ENCODE assay signal across 8 cellular contexts in genomic region chr3:49939858-49940666, GRCh38.
DNase-seq lines count a peak whose midpoint lies in the region; ATAC-seq and TF ChIP-seq lines count a peak whose summit lies in the region.

TSS of gene RBM6 (plus strand) at chr3:49940150. CDS start at chr3:49962642, 22,492 bp downstream.

- H3K36me3 Mint-ChIP-seq in central memory CD8-positive, alpha-beta T cell (ENCODE audit: insufficient read depth) = peaks cover 7% of the 10 kb centered on the region

- TF ChIP-seq CTCF in AG09309 (IDR thresholded peaks at IDR 0.05; ENCODE audit: control insufficient read depth, insufficient read depth, low read depth, low read length, missing control alignments) = no peak

- H3K9me3 Mint-ChIP-seq in central memory CD8-positive, alpha-beta T cell = no peaks in the 10 kb centered on the region

- peaks cover 32% of the 10 kb centered on the region for H3K4me1 Mint-ChIP-seq in central memory CD8-positive, alpha-beta T cell

- peak within 1 kb of the TSS; percentile 97 for H3K27ac Mint-ChIP-seq in central memory CD8-positive, alpha-beta T cell (ENCODE audit: low read depth)

- no peaks in the 10 kb centered on the region for H3K27me3 Mint-ChIP-seq in central memory CD8-positive, alpha-beta T cell

- peak; percentile 90 for ATAC-seq in GM19025 (IDR thresholded peaks at IDR 0.05; ENCODE audit: low read depth, unreplicated experiment)
- ATAC-seq in HG03342 (IDR thresholded peaks at IDR 0.05; ENCODE audit: unreplicated experiment) = peak; percentile 90
- peak; percentile 99 for ATAC-seq in central memory CD8-positive, alpha-beta T cell (replicated peaks; ENCODE audit: extremely low read depth, poor library complexity, severe bottlenecking)

- DNase-seq in AG09309 (ENCODE audit: low read depth) (peak; percentile 81), NCI-H446 (lab: John Stamatoyannopoulos, UW) (peak; percentile 92), iris pigment epithelial cell (ENCODE audit: low read depth) (peak; percentile 99)
- DNase-seq in activated CD4-positive, CD25-positive, alpha-beta regulatory T cell treated with anti-CD3 and anti-CD28 coated beads, Interleukin-2, amount 50 U/mL, for 16 hours (ENCODE audit: low read depth, low spot score) = peak; percentile 92
- peak; percentile 76 to 88 for DNase-seq in central memory CD8-positive, alpha-beta T cell (ENCODE audit: low spot score in 2 of 2)
- DNase-seq in stimulated activated CD4-positive, alpha-beta T cell treated with anti-CD3 and anti-CD28 coated beads, Interleukin-12 subunit alpha, Interleukin-12 subunit beta, amount 100 ng/mL, for 24 hours (ENCODE audit: low read depth in 2 of 2) = peak; percentile 88 to 93

- H3K4me3 Mint-ChIP-seq in central memory CD8-positive, alpha-beta T cell = peak within 1 kb of the TSS; percentile 99

- H3K4me3 ChIP-seq in AG09309 (ENCODE audit: control insufficient read depth, low read depth, low read length) = peak within 1 kb of the TSS; percentile 81

Comparison
In these comparisons a context has a peak if more than half of its experiments do, and no peak if none do; other contexts are left out.
1. Peak in every context shown above with its lines: DNase-seq, ATAC-seq and H3K4me3 ChIP-seq.